9 cellular contexts compared by ENCODE assay signal in the genomic region with DNA sequence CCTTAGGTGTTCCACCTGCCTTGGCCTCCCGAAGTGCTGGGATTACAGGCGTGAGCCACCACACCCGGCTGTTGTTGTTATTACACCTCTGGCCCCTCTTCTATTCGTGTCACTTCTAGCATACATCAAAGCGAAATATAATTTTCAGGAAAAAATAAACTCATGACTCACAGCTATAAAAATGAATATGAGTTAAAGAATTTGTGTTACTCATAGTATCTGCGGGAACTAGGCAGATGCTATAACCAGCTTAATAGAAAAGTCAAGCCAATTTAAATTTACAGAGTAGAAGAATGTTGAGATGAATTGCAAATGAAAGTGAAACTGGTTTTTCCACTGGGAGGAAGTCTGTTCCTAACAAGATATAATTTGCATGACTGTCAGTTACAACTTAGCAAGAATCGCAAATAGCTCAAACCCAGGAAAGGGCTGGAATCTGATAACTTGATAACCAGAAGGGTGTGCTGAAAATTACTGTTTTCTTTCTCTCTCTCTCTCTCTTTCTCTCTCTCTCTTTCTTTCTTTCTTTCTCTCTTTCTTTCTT. TPM values are rescaled to one million over a fixed set of nuclear protein-coding genes. Genes with fewer than 3 reads are reported as not detected.
DNase-seq lines count a peak whose midpoint lies in the region; ATAC-seq, FAIRE-seq and TF ChIP-seq lines count a peak whose summit lies in the region.
"Had no signal": no experiment of that assay in that cellular context is flagged by ENCODE, and none has a peak within 500 bp of the region (broad histone marks: within the 10 kb centered on the region; RNA-seq: fewer than 3 reads in every experiment).

No MANE protein-coding gene starts in this region.

- H3K27me3 Mint-ChIP-seq in activated CD4-positive, alpha-beta T cell treated with anti-CD3 and anti-CD28 coated beads, Interleukin-2, amount 10 ng/mL, durations not matched to agents 24 days and 14 days = peaks cover 5% of the 10 kb centered on the region

- H3K4me1 Mint-ChIP-seq in activated CD4-positive, alpha-beta T cell treated with anti-CD3 and anti-CD28 coated beads, Interleukin-2, amount 10 ng/mL, durations not matched to agents 24 days and 14 days = peaks cover 23% of the 10 kb centered on the region
- H3K4me1 Mint-ChIP-seq: nephron had no signal

- in situ Hi-C loops in SK-MEL-5 (cut with HindIII; ENCODE audit: low pct_unique_long_range_greater_than_20kb, low sequenced_read_pairs) = no loop called here

- DNase-seq in activated CD4-positive, alpha-beta T cell treated with anti-CD3 and anti-CD28 coated beads, Interleukin-2, amount 10 ng/mL, durations not matched to agents 24 days and 14 days = peak; percentile 58
- DNase-seq in activated CD4-positive, alpha-beta T cell treated with anti-CD3 and anti-CD28 coated beads, Interleukin-2, amount 50 U/mL, for 4 hours = no peak
- DNase-seq in SK-MEL-5 (ENCODE audit: low read depth, low spot score) (peak; percentile 2), epidermal melanocyte (ENCODE audit: insufficient read length, low spot score) (peak; percentile 20), AG08395 (ENCODE audit: low spot score) (no peak), GM12892 (ENCODE audit: insufficient read length) (no peak)
- peak; percentile 8 for DNase-seq in stimulated activated CD4-positive, alpha-beta T cell treated with anti-CD3 and anti-CD28 coated beads, Interleukin-4, amount 100 ng/mL, for 24 hours

- no peak for TF ChIP-seq POLR2A in GM12892 (IDR thresholded peaks at IDR 0.05; ENCODE audit: low read depth, low read length)

- intact Hi-C loops in activated CD4-positive, alpha-beta T cell treated with anti-CD3 and anti-CD28 coated beads, Interleukin-2, amount 10 ng/mL, durations not matched to agents 24 days and 14 days (cut with micrococcal nuclease) = loop anchor here (5.0 to 10.0 kb wide), 2 partner anchors 49 to 502 kb away; a partner anchor contains a TSS

- H3K9me3 Mint-ChIP-seq in activated CD4-positive, alpha-beta T cell treated with anti-CD3 and anti-CD28 coated beads, Interleukin-2, amount 10 ng/mL, durations not matched to agents 24 days and 14 days = peaks cover 10% of the 10 kb centered on the region

- peak overlapping the region; percentile 90 for H3K27ac Mint-ChIP-seq in activated CD4-positive, alpha-beta T cell treated with anti-CD3 and anti-CD28 coated beads, Interleukin-2, amount 10 ng/mL, durations not matched to agents 24 days and 14 days
- H3K27ac Mint-ChIP-seq: nephron had no signal

- H3K4me3 Mint-ChIP-seq in activated CD4-positive, alpha-beta T cell treated with anti-CD3 and anti-CD28 coated beads, Interleukin-2, amount 10 ng/mL, durations not matched to agents 24 days and 14 days = peak overlapping the region; percentile 80
- H3K4me3 Mint-ChIP-seq: nephron had no signal

- H3K36me3 Mint-ChIP-seq in activated CD4-positive, alpha-beta T cell treated with anti-CD3 and anti-CD28 coated beads, Interleukin-2, amount 10 ng/mL, durations not matched to agents 24 days and 14 days (ENCODE audit: low read depth) = no peaks in the 10 kb centered on the region

- no peak for FAIRE-seq in GM12892 (lab: Jason Lieb, UNC)

- no peak for ATAC-seq in GM21576 (IDR thresholded peaks at IDR 0.05; ENCODE audit: unreplicated experiment)

RNA-seq across cellular contexts. Expression of a gene that starts 11.2 kb away (rescaled TPM):
- total RNA-seq in activated CD4-positive, alpha-beta T cell treated with anti-CD3 and anti-CD28 coated beads, Interleukin-2, amount 10 ng/mL, durations not matched to agents 24 days and 14 days = 0.21 TPM in 1 of 2 replicates, not detected in the other
- total RNA-seq in SK-MEL-5 (2014; rRNA removed; shearing (Covaris generic)) = not detected in 2 replicates
- polyA plus RNA-seq in SK-MEL-5 (2015; cell fraction: cytosol; rRNA removed) = not detected in 2 replicates
- polyA plus RNA-seq in SK-MEL-5 (2015; cell fraction: nucleus; rRNA removed) = not detected in 2 replicates
- not detected for polyA plus RNA-seq in GM12892 (2012; ENCODE audit: missing spikeins)

RNA-seq across cellular contexts. Expression of a gene that starts 13.5 kb away (rescaled TPM):
- not detected in 2 replicates for total RNA-seq in activated CD4-positive, alpha-beta T cell treated with anti-CD3 and anti-CD28 coated beads, Interleukin-2, amount 10 ng/mL, durations not matched to agents 24 days and 14 days
- total RNA-seq in SK-MEL-5 (2014; rRNA removed; shearing (Covaris generic)) = not detected in 2 replicates
- polyA plus RNA-seq in SK-MEL-5 (2015; cell fraction: cytosol; rRNA removed) = not detected in 2 replicates
- not detected in 2 replicates for polyA plus RNA-seq in SK-MEL-5 (2015; cell fraction: nucleus; rRNA removed)
- not detected for polyA plus RNA-seq in GM12892 (2012; ENCODE audit: missing spikeins)

RNA-seq across cellular contexts. Expression of a gene that starts 18.1 kb away (rescaled TPM):
- total RNA-seq in activated CD4-positive, alpha-beta T cell treated with anti-CD3 and anti-CD28 coated beads, Interleukin-2, amount 10 ng/mL, durations not matched to agents 24 days and 14 days = not detected in 2 replicates
- total RNA-seq in SK-MEL-5 (2014; rRNA removed; shearing (Covaris generic)) = not detected in 2 replicates
- polyA plus RNA-seq in SK-MEL-5 (2015; cell fraction: cytosol; rRNA removed) = not detected in 2 replicates
- polyA plus RNA-seq in SK-MEL-5 (2015; cell fraction: nucleus; rRNA removed) = not detected in 2 replicates
- polyA plus RNA-seq in GM12892 (2012; ENCODE audit: missing spikeins) = not detected

RNA-seq across cellular contexts. Expression of a gene that starts 42.1 kb away (rescaled TPM):
- not detected in 2 replicates for total RNA-seq in activated CD4-positive, alpha-beta T cell treated with anti-CD3 and anti-CD28 coated beads, Interleukin-2, amount 10 ng/mL, durations not matched to agents 24 days and 14 days
- total RNA-seq in SK-MEL-5 (2014; rRNA removed; shearing (Covaris generic)) = not detected in 2 replicates
- polyA plus RNA-seq in SK-MEL-5 (2015; cell fraction: cytosol; rRNA removed) = not detected in 2 replicates
- polyA plus RNA-seq in SK-MEL-5 (2015; cell fraction: nucleus; rRNA removed) = not detected in 2 replicates
- not detected for polyA plus RNA-seq in GM12892 (2012; ENCODE audit: missing spikeins)

RNA-seq across cellular contexts. Expression of a gene that starts 49.6 kb away (rescaled TPM):
- total RNA-seq in activated CD4-positive, alpha-beta T cell treated with anti-CD3 and anti-CD28 coated beads, Interleukin-2, amount 10 ng/mL, durations not matched to agents 24 days and 14 days = 0.23 and 0.24 TPM in 2 replicates
- 0.13 and 0.16 TPM in 2 replicates for total RNA-seq in SK-MEL-5 (2014; rRNA removed; shearing (Covaris generic))
- 0.62 and 0.81 TPM in 2 replicates for polyA plus RNA-seq in SK-MEL-5 (2015; cell fraction: cytosol; rRNA removed)
- polyA plus RNA-seq in SK-MEL-5 (2015; cell fraction: nucleus; rRNA removed) = 0.08 and 0.27 TPM in 2 replicates
- not detected for polyA plus RNA-seq in GM12892 (2012; ENCODE audit: missing spikeins)

Comparison
In these comparisons a context has a peak if more than half of its experiments do, and no peak if none do; other contexts are left out.
1. DNase-seq: peak in activated CD4-positive, alpha-beta T cell treated with anti-CD3 and anti-CD28 coated beads, Interleukin-2, amount 10 ng/mL, durations not matched to agents 24 days and 14 days (single experiment), SK-MEL-5 (single experiment), epidermal melanocyte (single experiment) and stimulated activated CD4-positive, alpha-beta T cell treated with anti-CD3 and anti-CD28 coated beads, Interleukin-4, amount 100 ng/mL, for 24 hours (single experiment); none in activated CD4-positive, alpha-beta T cell treated with anti-CD3 and anti-CD28 coated beads, Interleukin-2, amount 50 U/mL, for 4 hours (0 of 2), AG08395 (single experiment) and GM12892 (single experiment).